Comparison of ENCODE assay signal across 32 cellular contexts in genomic region chr7:29100857-29101256, GRCh38. TPM values are rescaled to one million over a fixed set of nuclear protein-coding genes. Genes with fewer than 3 reads are reported as not detected.
"Had no signal": no experiment of that assay in that cellular context is flagged by ENCODE, and none has a peak within 500 bp of the region (broad histone marks: within the 10 kb centered on the region; RNA-seq: fewer than 3 reads in every experiment).

No MANE protein-coding gene starts in this region.

- H3K9me3 ChIP-seq: ascending aorta, colonic mucosa, gastrocnemius medialis, right atrium auricular region, transverse colon had no signal

- H3K27ac Mint-ChIP-seq: activated B cell treated with CpG ODN at 0.5 μM for 24 hours; activated CD8-positive, alpha-beta memory T cell treated with anti-CD3 and anti-CD28 coated beads, Interleukin-2, amount 10 ng/mL, durations not matched to agents 7 days and 5 days; activated CD8-positive, alpha-beta T cell treated with anti-CD3 and anti-CD28 coated beads, Interleukin-2, amount 10 ng/mL, durations not matched to agents 7 days and 5 days; activated naive CD8-positive, alpha-beta T cell; naive B cell; stimulated activated memory B cell treated with anti-CD40 and anti-IgM and Interleukin-4, amounts not matched to agents 10 μg/mL and 1 μg/mL and 100 μg/mL, for 72 hours; stimulated activated naive CD8-positive, alpha-beta T cell treated with anti-CD3 and anti-CD28 coated beads, Interleukin-15, amount 100 ng/mL, for 72 hours; T-helper 17 cell had no signal

- H3K79me2 ChIP-seq: hepatocyte had no signal

- H3K4me2 ChIP-seq: hepatocyte had no signal

- DNase-seq: activated B cell treated with CpG ODN at 0.5 μM for 24 hours; activated CD8-positive, alpha-beta memory T cell treated with anti-CD3 and anti-CD28 coated beads, Interleukin-2, amount 10 ng/mL, durations not matched to agents 7 days and 5 days; activated CD8-positive, alpha-beta T cell treated with anti-CD3 and anti-CD28 coated beads, Interleukin-2, amount 10 ng/mL, durations not matched to agents 7 days and 5 days; activated effector memory CD4-positive, alpha-beta T cell treated with Interleukin-2 at 50 U/mL for 16 hours; activated naive CD4-positive, alpha-beta T cell treated with Interleukin-2 at 50 U/mL for 16 hours; activated T-cell treated with anti-CD3 and anti-CD28 coated beads for 4 hours; cerebellar nuclear complex; colonic mucosa; effector CD8-positive, alpha-beta T cell; gastrocnemius medialis; glutamatergic neuron; left cardiac atrium; naive B cell; occipital lobe; stimulated activated CD4-positive, alpha-beta T cell treated with anti-CD3 and anti-CD28 coated beads, Interleukin-12 subunit alpha, Interleukin-12 subunit beta, amount 100 ng/mL, for 4 hours; stimulated activated CD4-positive, alpha-beta T cell treated with anti-CD3 and anti-CD28 coated beads, Interleukin-4, amount 100 ng/mL, for 1 hour; stimulated activated naive CD8-positive, alpha-beta T cell treated with anti-CD3 and anti-CD28 coated beads, Interleukin-15, amount 100 ng/mL, for 72 hours; T-helper 17 cell; T1000; transverse colon had no signal

- H3K27ac ChIP-seq: ascending aorta, cardiac muscle cell, colonic mucosa, epithelial cell of prostate, hepatocyte, right atrium auricular region, transverse colon had no signal

- H3K9me3 Mint-ChIP-seq: activated B cell treated with CpG ODN at 0.5 μM for 24 hours; mesothelial cell of epicardium; naive B cell; neural crest cell; stimulated activated memory B cell treated with anti-CD40 and anti-IgM and Interleukin-4, amounts not matched to agents 10 μg/mL and 1 μg/mL and 100 μg/mL, for 72 hours; stimulated activated naive CD8-positive, alpha-beta T cell treated with anti-CD3 and anti-CD28 coated beads, Interleukin-15, amount 100 ng/mL, for 72 hours had no signal

- H3K36me3 Mint-ChIP-seq: activated CD8-positive, alpha-beta memory T cell treated with anti-CD3 and anti-CD28 coated beads, Interleukin-2, amount 10 ng/mL, durations not matched to agents 7 days and 5 days; activated naive CD8-positive, alpha-beta T cell; brain; mesothelial cell of epicardium; naive B cell; stimulated activated memory B cell treated with anti-CD40 and anti-IgM and Interleukin-4, amounts not matched to agents 10 μg/mL and 1 μg/mL and 100 μg/mL, for 72 hours had no signal

- H3K4me1 Mint-ChIP-seq: activated B cell treated with CpG ODN at 0.5 μM for 24 hours; stimulated activated naive CD8-positive, alpha-beta T cell treated with anti-CD3 and anti-CD28 coated beads, Interleukin-15, amount 100 ng/mL, for 72 hours had no signal

- H2AFZ ChIP-seq: hepatocyte had no signal

- H3K36me3 ChIP-seq: ascending aorta, cardiac muscle cell, colonic mucosa, gastrocnemius medialis, right atrium auricular region, transverse colon had no signal

- ATAC-seq: activated CD8-positive, alpha-beta memory T cell treated with anti-CD3 and anti-CD28 coated beads, Interleukin-2, amount 10 ng/mL, durations not matched to agents 7 days and 5 days; activated CD8-positive, alpha-beta T cell treated with anti-CD3 and anti-CD28 coated beads, Interleukin-2, amount 10 ng/mL, durations not matched to agents 7 days and 5 days; left cardiac atrium; SK-N-SH treated with all-trans-retinoic acid at 6 μM for 48 hours; stimulated activated memory B cell treated with anti-CD40 and anti-IgM and Interleukin-4, amounts not matched to agents 10 μg/mL and 1 μg/mL and 100 μg/mL, for 72 hours; stimulated activated naive CD8-positive, alpha-beta T cell treated with anti-CD3 and anti-CD28 coated beads, Interleukin-15, amount 100 ng/mL, for 72 hours; T-helper 17 cell had no signal

- H3K27me3 ChIP-seq: ascending aorta, cardiac muscle cell, colonic mucosa, gastrocnemius medialis, hepatocyte, right atrium auricular region, transverse colon had no signal

- H3K4me3 Mint-ChIP-seq: activated B cell treated with CpG ODN at 0.5 μM for 24 hours; activated CD8-positive, alpha-beta memory T cell treated with anti-CD3 and anti-CD28 coated beads, Interleukin-2, amount 10 ng/mL, durations not matched to agents 7 days and 5 days; activated CD8-positive, alpha-beta T cell treated with anti-CD3 and anti-CD28 coated beads, Interleukin-2, amount 10 ng/mL, durations not matched to agents 7 days and 5 days; activated naive CD8-positive, alpha-beta T cell; brain; mesothelial cell of epicardium; naive B cell; neural crest cell; stimulated activated memory B cell treated with anti-CD40 and anti-IgM and Interleukin-4, amounts not matched to agents 10 μg/mL and 1 μg/mL and 100 μg/mL, for 72 hours; stimulated activated naive CD8-positive, alpha-beta T cell treated with anti-CD3 and anti-CD28 coated beads, Interleukin-15, amount 100 ng/mL, for 72 hours; T-helper 17 cell had no signal

- H3K4me3 ChIP-seq: ascending aorta, cardiac muscle cell, colonic mucosa, gastrocnemius medialis, hepatocyte, right atrium auricular region, transverse colon had no signal

- H3K4me1 ChIP-seq: ascending aorta, colonic mucosa had no signal

RNA-seq across cellular contexts. Expression of gene CPVL, which starts 45.5 kb away (rescaled TPM):
- total RNA-seq: activated B cell treated with CpG ODN at 0.5 μM for 24 hours; activated CD8-positive, alpha-beta T cell treated with anti-CD3 and anti-CD28 coated beads, Interleukin-2, amount 10 ng/mL, durations not matched to agents 7 days and 5 days; pulmonary artery endothelial cell had no signal
